Comparison of ENCODE assay signal across 14 cellular contexts in the genomic region with DNA sequence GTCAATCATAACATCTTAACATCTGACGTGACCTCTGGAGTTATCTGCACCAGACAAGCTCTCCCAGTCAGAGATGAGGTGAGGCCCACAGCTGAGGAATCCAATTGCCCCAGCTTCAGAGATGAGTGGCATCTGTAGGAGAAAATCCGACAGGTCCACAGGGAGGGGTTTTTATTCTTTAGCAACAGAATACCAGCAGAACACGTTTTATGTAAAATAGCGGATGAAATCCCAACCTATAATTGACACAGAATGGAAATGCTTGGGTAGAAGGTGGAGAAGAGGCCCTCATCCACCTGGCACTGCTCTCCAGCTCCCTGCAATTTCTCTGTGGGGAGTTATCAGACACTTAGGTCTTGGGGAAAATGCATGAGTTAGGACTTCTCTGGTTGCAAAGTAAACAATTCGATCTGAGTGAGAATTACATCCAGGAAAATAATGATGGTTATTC.
DNase-seq lines count a peak whose midpoint lies in the region; ATAC-seq lines count a peak whose summit lies in the region.
"Had no signal": no experiment of that assay in that cellular context is flagged by ENCODE, and none has a peak within 500 bp of the region (broad histone marks: within the 10 kb centered on the region; RNA-seq: fewer than 3 reads in every experiment).

No MANE protein-coding gene starts in this region.

- no peak for ATAC-seq in left ventricle myocardium superior
- ATAC-seq in HG02759 (IDR thresholded peaks at IDR 0.05; ENCODE audit: unreplicated experiment), result no peak
- ATAC-seq: GM23338 had no signal

- intact Hi-C loops in left ventricle myocardium superior (cut with micrococcal nuclease), result no loop called here
- intact Hi-C loops in activated T-helper 2 cell treated with anti-CD3 and anti-CD28 coated beads, Interferon-gamma antibody, Interleukin-2, Interleukin-4, amounts not matched to agents 10 μg/mL and 5 μg/mL and 100 μg/mL, durations not matched to agents 14 hours and 24 hours and 36 hours (cut with micrococcal nuclease), result no loop called here

- DNase-seq in NCI-H748 (lab: John Stamatoyannopoulos, UW; ENCODE audit: unreplicated experiment) (peak; percentile 74), NCI-H748 treated with DMSO at 0.1 percent for 48 hours (lab: John Stamatoyannopoulos, UW) (no peak), NCI-H146 treated with DMSO at 0.1 percent for 48 hours (lab: John Stamatoyannopoulos, UW; ENCODE audit: unreplicated experiment) (peak; percentile 81), NCI-H510A (lab: John Stamatoyannopoulos, UW) (peak; percentile 9), left ventricle myocardium superior (no peak), NCI-H2029 treated with DMSO at 0.1 percent for 48 hours (lab: John Stamatoyannopoulos, UW) (no peak)
- DNase-seq in activated T-helper 2 cell treated with anti-CD3 and anti-CD28 coated beads, Interferon-gamma antibody, Interleukin-2, Interleukin-4, amounts not matched to agents 10 μg/mL and 5 μg/mL and 100 μg/mL, durations not matched to agents 14 hours and 24 hours and 36 hours (ENCODE audit: low spot score), result no peak
- DNase-seq: Calu3, MM.1S, NCI-H1105, NCI-H2171 had no signal

- H3K36me3 Mint-ChIP-seq in activated T-helper 2 cell treated with anti-CD3 and anti-CD28 coated beads, Interferon-gamma antibody, Interleukin-2, Interleukin-4, amounts not matched to agents 10 μg/mL and 5 μg/mL and 100 μg/mL, durations not matched to agents 14 hours and 24 hours and 36 hours (ENCODE audit: low read depth), result no peaks in the 10 kb centered on the region

- H3K27me3 Mint-ChIP-seq in activated T-helper 2 cell treated with anti-CD3 and anti-CD28 coated beads, Interferon-gamma antibody, Interleukin-2, Interleukin-4, amounts not matched to agents 10 μg/mL and 5 μg/mL and 100 μg/mL, durations not matched to agents 14 hours and 24 hours and 36 hours (ENCODE audit: low read depth), result no peaks in the 10 kb centered on the region

- no peak overlapping the region for H3K27ac Mint-ChIP-seq in activated T-helper 2 cell treated with anti-CD3 and anti-CD28 coated beads, Interferon-gamma antibody, Interleukin-2, Interleukin-4, amounts not matched to agents 10 μg/mL and 5 μg/mL and 100 μg/mL, durations not matched to agents 14 hours and 24 hours and 36 hours
- H3K27ac Mint-ChIP-seq: GM23338; T-helper 1 cell treated with Interleukin-12 subunit alpha and Interleukin-12 subunit beta and Interleukin-4 antibody, amounts not matched to agents 30 μg/mL and 1 μg/mL, for 36 hours had no signal

- no peaks in the 10 kb centered on the region for H3K4me1 Mint-ChIP-seq in activated T-helper 2 cell treated with anti-CD3 and anti-CD28 coated beads, Interferon-gamma antibody, Interleukin-2, Interleukin-4, amounts not matched to agents 10 μg/mL and 5 μg/mL and 100 μg/mL, durations not matched to agents 14 hours and 24 hours and 36 hours (ENCODE audit: low read depth)

- no peak overlapping the region for H3K4me3 Mint-ChIP-seq in activated T-helper 2 cell treated with anti-CD3 and anti-CD28 coated beads, Interferon-gamma antibody, Interleukin-2, Interleukin-4, amounts not matched to agents 10 μg/mL and 5 μg/mL and 100 μg/mL, durations not matched to agents 14 hours and 24 hours and 36 hours (ENCODE audit: low read depth)
- H3K4me3 Mint-ChIP-seq: GM23338; T-helper 1 cell treated with Interleukin-12 subunit alpha and Interleukin-12 subunit beta and Interleukin-4 antibody, amounts not matched to agents 30 μg/mL and 1 μg/mL, for 36 hours had no signal

- H3K9me3 Mint-ChIP-seq in activated T-helper 2 cell treated with anti-CD3 and anti-CD28 coated beads, Interferon-gamma antibody, Interleukin-2, Interleukin-4, amounts not matched to agents 10 μg/mL and 5 μg/mL and 100 μg/mL, durations not matched to agents 14 hours and 24 hours and 36 hours, result no peaks in the 10 kb centered on the region
- H3K9me3 Mint-ChIP-seq: T-helper 1 cell treated with Interleukin-12 subunit alpha and Interleukin-12 subunit beta and Interleukin-4 antibody, amounts not matched to agents 30 μg/mL and 1 μg/mL, for 36 hours had no signal

Comparison
In these comparisons a context has a peak if more than half of its experiments do, and no peak if none do; other contexts are left out.
1. DNase-seq: peak in NCI-H748 (single experiment), NCI-H146 treated with DMSO at 0.1 percent for 48 hours (single experiment) and NCI-H510A (single experiment); none in NCI-H748 treated with DMSO at 0.1 percent for 48 hours (single experiment), left ventricle myocardium superior (single experiment), activated T-helper 2 cell treated with anti-CD3 and anti-CD28 coated beads, Interferon-gamma antibody, Interleukin-2, Interleukin-4, amounts not matched to agents 10 μg/mL and 5 μg/mL and 100 μg/mL, durations not matched to agents 14 hours and 24 hours and 36 hours (single experiment) and NCI-H2029 treated with DMSO at 0.1 percent for 48 hours (single experiment).